In the genomic region with DNA sequence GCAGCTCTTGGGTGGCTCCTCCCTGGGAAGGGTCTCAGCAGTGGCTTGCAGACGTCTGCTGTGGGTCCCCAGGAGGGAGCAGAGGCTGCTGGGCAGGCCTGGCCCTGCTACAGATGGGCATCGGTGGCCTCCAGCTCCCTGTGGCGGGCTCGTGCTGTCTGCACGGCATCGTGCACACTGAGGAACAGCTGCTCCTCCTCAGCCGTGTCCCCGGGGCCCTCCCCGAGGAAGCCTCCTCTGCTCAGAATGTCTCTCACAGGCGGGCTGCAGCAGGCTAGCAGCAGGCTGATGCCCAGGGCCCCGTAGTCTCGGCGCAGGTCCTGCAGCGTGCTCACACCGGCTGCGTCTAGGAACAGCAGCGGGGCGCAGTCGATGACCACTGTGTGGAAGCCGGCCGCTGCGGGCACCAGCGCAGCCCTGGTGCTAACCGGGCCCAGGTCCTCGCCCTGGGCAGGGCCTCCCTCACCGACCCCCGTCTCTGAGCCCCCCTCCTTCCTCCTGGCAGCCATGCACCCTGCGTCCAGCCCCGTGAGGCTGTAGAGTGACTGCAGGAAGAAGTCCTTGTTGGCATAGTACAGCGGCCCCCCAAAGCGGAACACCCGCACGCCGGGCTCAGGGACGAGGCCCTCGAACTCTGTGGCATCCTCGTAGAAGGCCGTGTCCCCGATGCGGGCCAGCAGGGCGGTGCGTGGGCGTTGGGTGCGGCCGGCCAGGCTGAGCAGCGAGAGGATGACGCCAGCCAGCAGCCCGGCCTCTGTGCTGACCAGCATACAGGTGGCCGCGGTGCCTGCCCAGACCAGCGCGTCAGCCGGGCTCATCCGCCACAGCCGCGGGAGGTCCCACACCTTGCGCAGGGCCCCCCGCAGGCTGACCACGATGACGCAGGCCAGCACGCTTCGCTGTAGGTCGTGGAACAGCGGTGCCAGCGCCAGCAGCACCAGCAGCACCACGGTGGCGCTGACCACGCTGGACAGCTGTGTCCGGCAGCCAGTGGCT, we compare ENCODE assay signal across 18 cellular contexts. TPM values are rescaled to one million over a fixed set of nuclear protein-coding genes. Genes with fewer than 3 reads are reported as not detected.
"Had no signal": no experiment of that assay in that cellular context is flagged by ENCODE, and none has a peak within 500 bp of the region (broad histone marks: within the 10 kb centered on the region; RNA-seq: fewer than 3 reads in every experiment).

No MANE protein-coding gene starts in this region.

- H3K4me3 ChIP-seq: heart right ventricle, neural progenitor cell, thyroid gland, uterus had no signal

- H3K27me3 ChIP-seq: ascending aorta, breast epithelium, heart right ventricle, pancreas, thyroid gland, uterus had no signal

- ATAC-seq: activated CD8-positive, alpha-beta T cell treated with anti-CD3 and anti-CD28 coated beads for 36 hours; effector memory CD8-positive, alpha-beta T cell; left colon; pancreas; stimulated activated memory B cell treated with anti-CD40 and anti-IgM and Interleukin-4, amounts not matched to agents 10 μg/mL and 1 μg/mL and 100 μg/mL, for 72 hours had no signal

- H3K36me3 Mint-ChIP-seq: neural progenitor cell had no signal

- H3K9me3 Mint-ChIP-seq: activated B cell treated with CpG ODN at 0.5 μM for 24 hours; activated CD8-positive, alpha-beta T cell treated with anti-CD3 and anti-CD28 coated beads for 36 hours; effector memory CD8-positive, alpha-beta T cell; neural progenitor cell; stimulated activated memory B cell treated with anti-CD40 and anti-IgM and Interleukin-4, amounts not matched to agents 10 μg/mL and 1 μg/mL and 100 μg/mL, for 72 hours; T-helper 2 cell treated with Interferon-gamma antibody and Interleukin-4, amounts not matched to agents 5 μg/mL and 100 μg/mL, for 36 hours had no signal

- H3K9me3 ChIP-seq: ascending aorta, breast epithelium, heart right ventricle, pancreas, thyroid gland, uterus had no signal

- H3K27ac ChIP-seq: ascending aorta, breast epithelium, heart right ventricle, neural progenitor cell, pancreas, thyroid gland, uterus had no signal

- H3K27ac Mint-ChIP-seq: activated B cell treated with CpG ODN at 0.5 μM for 24 hours; activated CD8-positive, alpha-beta T cell treated with anti-CD3 and anti-CD28 coated beads for 36 hours; effector memory CD8-positive, alpha-beta T cell; neural progenitor cell; stimulated activated memory B cell treated with anti-CD40 and anti-IgM and Interleukin-4, amounts not matched to agents 10 μg/mL and 1 μg/mL and 100 μg/mL, for 72 hours; T-helper 2 cell treated with Interferon-gamma antibody and Interleukin-4, amounts not matched to agents 5 μg/mL and 100 μg/mL, for 36 hours had no signal

- DNase-seq: activated B cell treated with CpG ODN at 0.5 μM for 24 hours; activated CD4-positive, alpha-beta T cell treated with anti-CD3 and anti-CD28 coated beads for 48 hours; activated CD8-positive, alpha-beta T cell treated with anti-CD3 and anti-CD28 coated beads for 36 hours; activated naive CD4-positive, alpha-beta T cell; dermis blood vessel endothelial cell; effector memory CD8-positive, alpha-beta T cell; stimulated activated CD4-positive, alpha-beta T cell treated with anti-CD3 and anti-CD28 coated beads, Interleukin-2, amount 100 ng/mL, for 48 hours; thyroid gland; uterus had no signal

- H3K27me3 Mint-ChIP-seq: activated B cell treated with CpG ODN at 0.5 μM for 24 hours; activated CD8-positive, alpha-beta T cell treated with anti-CD3 and anti-CD28 coated beads for 36 hours; effector memory CD8-positive, alpha-beta T cell; stimulated activated memory B cell treated with anti-CD40 and anti-IgM and Interleukin-4, amounts not matched to agents 10 μg/mL and 1 μg/mL and 100 μg/mL, for 72 hours had no signal

RNA-seq across cellular contexts. Expression of a gene that starts 4.2 kb away (rescaled TPM):
- total RNA-seq: activated B cell treated with CpG ODN at 0.5 μM for 24 hours, ascending aorta, dermis blood vessel endothelial cell, skeletal muscle tissue had no signal
